Comparison of ENCODE assay signal across 31 cellular contexts in the genomic region with DNA sequence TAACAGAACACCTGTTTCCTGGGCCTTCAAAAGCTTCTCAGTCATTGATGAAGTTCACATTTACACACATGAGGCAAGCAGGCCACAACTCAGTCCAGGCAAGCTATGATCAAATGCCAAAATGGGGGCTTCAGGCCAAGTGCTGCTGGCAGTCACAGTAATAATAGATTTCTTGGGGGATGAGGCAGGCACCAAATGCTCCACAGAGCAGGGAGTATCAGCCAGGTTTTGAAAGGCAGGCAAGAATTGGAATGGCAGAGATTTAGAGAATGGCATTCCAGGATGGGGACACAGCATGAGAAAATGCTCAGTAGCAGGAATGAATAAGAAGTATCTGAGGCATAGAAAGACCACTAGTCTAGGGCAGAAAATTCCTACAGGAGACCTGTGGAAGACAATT. TPM values are rescaled to one million over a fixed set of nuclear protein-coding genes. Genes with fewer than 3 reads are reported as not detected.
"Had no signal": no experiment of that assay in that cellular context is flagged by ENCODE, and none has a peak within 500 bp of the region (broad histone marks: within the 10 kb centered on the region; RNA-seq: fewer than 3 reads in every experiment).

No MANE protein-coding gene starts in this region.

- H3K27ac Mint-ChIP-seq: activated CD4-positive, alpha-beta T cell treated with anti-CD3 and anti-CD28 coated beads for 36 hours; activated CD8-positive, alpha-beta memory T cell treated with anti-CD3 and anti-CD28 coated beads, Interleukin-2, amount 10 ng/mL, durations not matched to agents 7 days and 5 days; activated CD8-positive, alpha-beta T cell treated with anti-CD3 and anti-CD28 coated beads, Interleukin-2, amount 10 ng/mL, durations not matched to agents 7 days and 5 days; activated naive CD4-positive, alpha-beta T cell treated with anti-CD3 and anti-CD28 coated beads, Interleukin-2, amount 50 U/mL, for 24 hours; activated naive CD8-positive, alpha-beta T cell treated with anti-CD3 and anti-CD28 coated beads, Interleukin-2, amount 50 U/mL, for 24 hours; activated T-helper 2 cell treated with anti-CD3 and anti-CD28 coated beads, Interferon-gamma antibody, Interleukin-2, Interleukin-4, amounts not matched to agents 10 μg/mL and 5 μg/mL and 100 μg/mL, durations not matched to agents 14 hours and 24 hours and 36 hours; dendritic cell treated with granulocyte-macrophage colony-stimulating factor and Interleukin-4, amounts not matched to agents 40 ng/mL and 50 ng/mL, for 4 days; endodermal cell; naive B cell; nephron progenitor cell; progenitor cell of endocrine pancreas; stimulated activated effector memory CD8-positive, alpha-beta T cell treated with anti-CD3 and anti-CD28 coated beads, Interleukin-12 subunit alpha, Interleukin-12 subunit beta, amount 100 ng/mL, for 72 hours; stimulated activated naive CD8-positive, alpha-beta T cell treated with anti-CD3 and anti-CD28 coated beads, Interleukin-15, Interleukin-2, amounts not matched to agents 100 ng/mL and 50 ng/mL, for 24 hours; type B pancreatic cell had no signal

- H3K9me3 ChIP-seq: heart right ventricle, left lung, ovary, thoracic aorta, uterus had no signal

- H3K27ac ChIP-seq: foreskin keratinocyte, left lung, ovary, uterus had no signal

- H3K4me1 ChIP-seq: foreskin keratinocyte, left lung, uterus had no signal

- H3K36me3 ChIP-seq: heart right ventricle, left lung, ovary, thoracic aorta, uterus had no signal

- FAIRE-seq: islet of Langerhans, small intestine had no signal

- H3K4me3 ChIP-seq: heart right ventricle, left lung, ovary, thoracic aorta, uterus had no signal

- H3K4me1 Mint-ChIP-seq: activated CD4-positive, alpha-beta T cell treated with anti-CD3 and anti-CD28 coated beads for 36 hours; activated CD8-positive, alpha-beta memory T cell treated with anti-CD3 and anti-CD28 coated beads, Interleukin-2, amount 10 ng/mL, durations not matched to agents 7 days and 5 days; activated naive CD4-positive, alpha-beta T cell treated with anti-CD3 and anti-CD28 coated beads, Interleukin-2, amount 50 U/mL, for 24 hours; activated naive CD8-positive, alpha-beta T cell treated with anti-CD3 and anti-CD28 coated beads, Interleukin-2, amount 50 U/mL, for 24 hours; central memory CD8-positive, alpha-beta T cell; naive B cell; nephron progenitor cell; stimulated activated effector memory CD8-positive, alpha-beta T cell treated with anti-CD3 and anti-CD28 coated beads, Interleukin-12 subunit alpha, Interleukin-12 subunit beta, amount 100 ng/mL, for 72 hours had no signal

- H3K36me3 Mint-ChIP-seq: activated CD8-positive, alpha-beta memory T cell treated with anti-CD3 and anti-CD28 coated beads, Interleukin-2, amount 10 ng/mL, durations not matched to agents 7 days and 5 days; activated naive CD4-positive, alpha-beta T cell treated with anti-CD3 and anti-CD28 coated beads, Interleukin-2, amount 50 U/mL, for 24 hours; naive B cell; stimulated activated effector memory CD8-positive, alpha-beta T cell treated with anti-CD3 and anti-CD28 coated beads, Interleukin-12 subunit alpha, Interleukin-12 subunit beta, amount 100 ng/mL, for 72 hours; type B pancreatic cell had no signal

- H3K4me3 Mint-ChIP-seq: activated CD4-positive, alpha-beta T cell treated with anti-CD3 and anti-CD28 coated beads for 36 hours; activated CD8-positive, alpha-beta memory T cell treated with anti-CD3 and anti-CD28 coated beads, Interleukin-2, amount 10 ng/mL, durations not matched to agents 7 days and 5 days; activated CD8-positive, alpha-beta T cell treated with anti-CD3 and anti-CD28 coated beads, Interleukin-2, amount 10 ng/mL, durations not matched to agents 7 days and 5 days; activated naive CD4-positive, alpha-beta T cell treated with anti-CD3 and anti-CD28 coated beads, Interleukin-2, amount 50 U/mL, for 24 hours; activated naive CD8-positive, alpha-beta T cell treated with anti-CD3 and anti-CD28 coated beads, Interleukin-2, amount 50 U/mL, for 24 hours; central memory CD8-positive, alpha-beta T cell; dendritic cell treated with granulocyte-macrophage colony-stimulating factor and Interleukin-4, amounts not matched to agents 40 ng/mL and 50 ng/mL, for 4 days; endodermal cell; naive B cell; nephron progenitor cell; stimulated activated effector memory CD8-positive, alpha-beta T cell treated with anti-CD3 and anti-CD28 coated beads, Interleukin-12 subunit alpha, Interleukin-12 subunit beta, amount 100 ng/mL, for 72 hours; stimulated activated naive CD8-positive, alpha-beta T cell treated with anti-CD3 and anti-CD28 coated beads, Interleukin-15, Interleukin-2, amounts not matched to agents 100 ng/mL and 50 ng/mL, for 24 hours; type B pancreatic cell had no signal

- H3K9me3 Mint-ChIP-seq: activated naive CD4-positive, alpha-beta T cell treated with anti-CD3 and anti-CD28 coated beads, Interleukin-2, amount 50 U/mL, for 24 hours; activated naive CD8-positive, alpha-beta T cell treated with anti-CD3 and anti-CD28 coated beads, Interleukin-2, amount 50 U/mL, for 24 hours; activated T-helper 2 cell treated with anti-CD3 and anti-CD28 coated beads, Interferon-gamma antibody, Interleukin-2, Interleukin-4, amounts not matched to agents 10 μg/mL and 5 μg/mL and 100 μg/mL, durations not matched to agents 14 hours and 24 hours and 36 hours; central memory CD8-positive, alpha-beta T cell; dendritic cell treated with granulocyte-macrophage colony-stimulating factor and Interleukin-4, amounts not matched to agents 40 ng/mL and 50 ng/mL, for 4 days; stimulated activated effector memory CD8-positive, alpha-beta T cell treated with anti-CD3 and anti-CD28 coated beads, Interleukin-12 subunit alpha, Interleukin-12 subunit beta, amount 100 ng/mL, for 72 hours; stimulated activated naive CD8-positive, alpha-beta T cell treated with anti-CD3 and anti-CD28 coated beads, Interleukin-15, Interleukin-2, amounts not matched to agents 100 ng/mL and 50 ng/mL, for 24 hours; type B pancreatic cell had no signal

- ATAC-seq: activated CD4-positive, alpha-beta T cell treated with anti-CD3 and anti-CD28 coated beads for 36 hours; activated CD8-positive, alpha-beta memory T cell treated with anti-CD3 and anti-CD28 coated beads, Interleukin-2, amount 10 ng/mL, durations not matched to agents 7 days and 5 days; activated CD8-positive, alpha-beta T cell treated with anti-CD3 and anti-CD28 coated beads, Interleukin-2, amount 10 ng/mL, durations not matched to agents 7 days and 5 days; activated naive CD8-positive, alpha-beta T cell treated with anti-CD3 and anti-CD28 coated beads, Interleukin-2, amount 50 U/mL, for 24 hours; esophagus mucosa; foreskin keratinocyte; left lung; sciatic nerve; stimulated activated effector memory CD8-positive, alpha-beta T cell treated with anti-CD3 and anti-CD28 coated beads, Interleukin-12 subunit alpha, Interleukin-12 subunit beta, amount 100 ng/mL, for 72 hours had no signal

- H3K27me3 ChIP-seq: foreskin keratinocyte, heart right ventricle, left lung, ovary, uterus had no signal

- DNase-seq: activated CD4-positive, alpha-beta T cell treated with anti-CD3 and anti-CD28 coated beads for 36 hours; activated CD4-positive, CD25-positive, alpha-beta regulatory T cell; activated CD8-positive, alpha-beta memory T cell treated with anti-CD3 and anti-CD28 coated beads, Interleukin-2, amount 10 ng/mL, durations not matched to agents 7 days and 5 days; activated CD8-positive, alpha-beta T cell treated with anti-CD3 and anti-CD28 coated beads, Interleukin-2, amount 10 ng/mL, durations not matched to agents 7 days and 5 days; activated naive CD8-positive, alpha-beta T cell treated with anti-CD3 and anti-CD28 coated beads, Interleukin-2, amount 50 U/mL, for 24 hours; activated T-cell treated with anti-CD3 and anti-CD28 coated beads, Interleukin-2, amount 50 U/mL, for 48 hours; amygdala; endodermal cell; foreskin keratinocyte; heart right ventricle; left lung; naive B cell; nephron progenitor cell; ovary; small intestine; stimulated activated CD4-positive, alpha-beta T cell treated with anti-CD3 and anti-CD28 coated beads, Interleukin-4, amount 100 ng/mL, for 24 hours; T-helper 2 cell; uterus had no signal

- H3K27me3 Mint-ChIP-seq: activated CD4-positive, alpha-beta T cell treated with anti-CD3 and anti-CD28 coated beads for 36 hours; activated CD8-positive, alpha-beta memory T cell treated with anti-CD3 and anti-CD28 coated beads, Interleukin-2, amount 10 ng/mL, durations not matched to agents 7 days and 5 days; activated naive CD4-positive, alpha-beta T cell treated with anti-CD3 and anti-CD28 coated beads, Interleukin-2, amount 50 U/mL, for 24 hours; activated naive CD8-positive, alpha-beta T cell treated with anti-CD3 and anti-CD28 coated beads, Interleukin-2, amount 50 U/mL, for 24 hours; central memory CD8-positive, alpha-beta T cell; dendritic cell treated with granulocyte-macrophage colony-stimulating factor and Interleukin-4, amounts not matched to agents 40 ng/mL and 50 ng/mL, for 4 days; naive B cell; progenitor cell of endocrine pancreas; stimulated activated naive CD8-positive, alpha-beta T cell treated with anti-CD3 and anti-CD28 coated beads, Interleukin-15, Interleukin-2, amounts not matched to agents 100 ng/mL and 50 ng/mL, for 24 hours; type B pancreatic cell had no signal

RNA-seq across cellular contexts. Expression of gene GRIA3, which starts 52.8 kb away (rescaled TPM):
- total RNA-seq: activated CD4-positive, alpha-beta T cell treated with anti-CD3 and anti-CD28 coated beads for 36 hours; activated CD8-positive, alpha-beta memory T cell treated with anti-CD3 and anti-CD28 coated beads, Interleukin-2, amount 10 ng/mL, durations not matched to agents 7 days and 5 days; activated CD8-positive, alpha-beta T cell treated with anti-CD3 and anti-CD28 coated beads, Interleukin-2, amount 10 ng/mL, durations not matched to agents 7 days and 5 days; activated T-helper 2 cell treated with anti-CD3 and anti-CD28 coated beads, Interferon-gamma antibody, Interleukin-2, Interleukin-4, amounts not matched to agents 10 μg/mL and 5 μg/mL and 100 μg/mL, durations not matched to agents 14 hours and 24 hours and 36 hours; foreskin keratinocyte; lung microvascular endothelial cell had no signal
- polyA plus RNA-seq: foreskin keratinocyte had no signal
